Comparison of ENCODE assay signal across 1 cellular context in genomic region chr3:185788292-185788691, GRCh38.
TF ChIP-seq lines count a peak whose summit lies in the region.

No MANE protein-coding gene starts in this region.

TF ChIP-seq in HCT116, 20 proteins besides CTCF, POLR2A, EP300 and RAD21:
- TF ChIP-seq TCF7L2 (IDR thresholded peaks at IDR 0.05; ENCODE audit: borderline replicate concordance, extremely low read depth, insufficient read depth, insufficient read length) (no peak), FOSL1 (IDR thresholded peaks at IDR 0.05; ENCODE audit: low read depth) (no peak), CEBPB (IDR thresholded peaks at IDR 0.05; ENCODE audit: low read depth) (0 out of 2 replicates have a peak, but pooled peaks have one; percentile 33)
